ENCODE assay signal across 27 cellular contexts in the genomic region with DNA sequence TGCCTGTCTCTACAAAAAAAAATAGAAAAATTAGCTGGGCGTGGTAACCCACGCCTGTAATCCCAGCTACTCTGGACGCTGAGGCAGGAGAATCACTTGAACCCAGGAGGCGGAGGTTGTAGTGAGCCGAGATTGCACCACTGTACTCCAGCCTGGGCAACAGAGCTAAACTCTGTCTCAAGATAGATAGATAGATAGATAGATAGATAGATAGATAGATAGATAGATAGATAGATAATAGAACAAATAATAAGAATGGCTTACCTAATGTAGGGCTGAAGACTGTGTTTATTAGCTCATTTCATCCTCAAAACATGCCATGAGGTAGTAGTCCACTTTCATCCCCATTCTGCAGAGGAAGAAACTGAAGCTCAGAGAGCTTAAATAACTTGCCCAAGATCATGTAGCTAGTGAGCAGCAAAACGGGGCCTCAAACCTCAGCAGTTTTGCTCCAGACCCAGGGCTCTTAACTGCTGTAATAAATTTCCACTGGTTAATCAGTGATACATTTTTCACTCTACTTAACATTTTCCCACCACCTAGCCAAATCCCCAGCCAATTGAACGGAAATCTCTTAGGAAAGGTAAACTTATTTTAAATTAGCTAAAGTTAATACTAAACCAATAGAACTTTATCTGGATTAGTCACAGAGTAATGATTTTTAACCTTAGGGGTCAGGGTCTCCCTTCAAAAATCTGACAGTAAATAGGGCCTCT.
DNase-seq lines count a peak whose midpoint lies in the region; ATAC-seq lines count a peak whose summit lies in the region.
"Had no signal": no experiment of that assay in that cellular context is flagged by ENCODE, and none has a peak within 500 bp of the region (broad histone marks: within the 10 kb centered on the region; RNA-seq: fewer than 3 reads in every experiment).

No MANE protein-coding gene starts in this region.

- H3K9ac ChIP-seq in mesenchymal stem cell (ENCODE audit: low read length), result no peak overlapping the region

- H3K4ac ChIP-seq in mesenchymal stem cell (ENCODE audit: low read depth in 1 of 2, low read length in 2 of 2), result no peak overlapping the region

- peak; percentile 45 for DNase-seq in HT-29 (ENCODE audit: low spot score)
- peak; percentile 39 for DNase-seq in glomerular visceral epithelial cell (ENCODE audit: extremely low spot score)
- no peak for DNase-seq in mesenchymal stem cell
- no peak for DNase-seq in stimulated activated naive B cell treated with anti-CD40 and anti-IgM and Interleukin-4, amounts not matched to agents 10 μg/mL and 1 μg/mL and 100 μg/mL, for 72 hours
- no peak for DNase-seq in aorta
- no peak for DNase-seq in effector CD4-positive, alpha-beta T cell
- DNase-seq in NCI-H2196 treated with DMSO at 0.1 percent for 48 hours (lab: John Stamatoyannopoulos, UW; ENCODE audit: unreplicated experiment), result no peak
- no peak for DNase-seq in HuH-7.5 (ENCODE audit: low spot score)
- DNase-seq: ACHN; activated CD4-positive, alpha-beta T cell treated with anti-CD3 and anti-CD28 coated beads for 4 hours; activated naive CD4-positive, alpha-beta T cell treated with anti-CD3 and anti-CD28 coated beads, Interleukin-2, amount 50 U/mL, for 16 hours; brain microvascular endothelial cell; cerebellar nuclear complex; hypothalamus; left ventricle myocardium inferior; MV-4-11; naive thymus-derived CD8-positive, alpha-beta T cell; NCI-H1436 treated with DMSO at 0.1 percent for 48 hours; NCI-H748 treated with DMSO at 0.1 percent for 48 hours; ovary; spleen; stimulated activated CD4-positive, alpha-beta T cell treated with anti-CD3 and anti-CD28 coated beads, Interleukin-2, amount 100 ng/mL, for 48 hours; tibial artery had no signal

- H3K27me3 ChIP-seq in mesenchymal stem cell (ENCODE audit: control insufficient read depth in 1 of 2, insufficient read depth in 1 of 2, low read length in 2 of 2) (no peaks in the 10 kb centered on the region), aorta (ENCODE audit: control insufficient read depth in 1 of 2, insufficient read depth in 2 of 2, low read length in 1 of 2) (no peaks in the 10 kb centered on the region)
- H3K27me3 ChIP-seq: brain microvascular endothelial cell, gastroesophageal sphincter, ovary, right atrium auricular region, spleen, tibial artery had no signal

- peak overlapping the region; percentile 62 for H3K27ac Mint-ChIP-seq in stimulated activated naive B cell treated with anti-CD40 and anti-IgM and Interleukin-4, amounts not matched to agents 10 μg/mL and 1 μg/mL and 100 μg/mL, for 72 hours
- H3K27ac Mint-ChIP-seq: activated T-helper 2 cell treated with anti-CD3 and anti-CD28 coated beads, Interferon-gamma antibody, Interleukin-2, Interleukin-4, amounts not matched to agents 10 μg/mL and 5 μg/mL and 100 μg/mL, durations not matched to agents 14 hours and 24 hours and 36 hours; mesothelial cell of epicardium had no signal

- H3K9me3 ChIP-seq in mesenchymal stem cell (ENCODE audit: control insufficient read depth, low read length), result no peaks in the 10 kb centered on the region
- no peaks in the 10 kb centered on the region for H3K9me3 ChIP-seq in aorta (ENCODE audit: control insufficient read depth, low read length)
- H3K9me3 ChIP-seq: gastroesophageal sphincter, left ventricle myocardium inferior, ovary, right atrium auricular region, spleen, tibial artery had no signal

- no peak for ATAC-seq in stimulated activated naive B cell treated with anti-CD40 and anti-IgM and Interleukin-4, amounts not matched to agents 10 μg/mL and 1 μg/mL and 100 μg/mL, for 72 hours (replicated peaks)
- ATAC-seq in aorta (ENCODE audit: low FRiP score), result no peak
- ATAC-seq: gastroesophageal sphincter; naive thymus-derived CD8-positive, alpha-beta T cell had no signal

- no peak overlapping the region for H3K18ac ChIP-seq in mesenchymal stem cell (ENCODE audit: low read depth in 1 of 2, low read length in 2 of 2)

- H2AK5ac ChIP-seq in mesenchymal stem cell (ENCODE audit: low read length, severe bottlenecking), result no peak overlapping the region

- H2BK120ac ChIP-seq in mesenchymal stem cell (ENCODE audit: low read depth, low read length), result no peak overlapping the region

- no peak overlapping the region for H3K23ac ChIP-seq in mesenchymal stem cell (ENCODE audit: low read length in 2 of 2)

- H2AFZ ChIP-seq in mesenchymal stem cell (ENCODE audit: low read depth, low read length), result no peak overlapping the region

- no peak overlapping the region for H4K8ac ChIP-seq in mesenchymal stem cell (ENCODE audit: low read length)

- H2BK5ac ChIP-seq in mesenchymal stem cell (ENCODE audit: low read depth, low read length, poor library complexity, severe bottlenecking), result no peak overlapping the region

- H2BK15ac ChIP-seq in mesenchymal stem cell (ENCODE audit: low read depth, poor library complexity, severe bottlenecking), result no peak overlapping the region

- H3K27me3 Mint-ChIP-seq in stimulated activated naive B cell treated with anti-CD40 and anti-IgM and Interleukin-4, amounts not matched to agents 10 μg/mL and 1 μg/mL and 100 μg/mL, for 72 hours, result no peaks in the 10 kb centered on the region
- H3K27me3 Mint-ChIP-seq: naive thymus-derived CD8-positive, alpha-beta T cell had no signal

- H3K36me3 Mint-ChIP-seq in stimulated activated naive B cell treated with anti-CD40 and anti-IgM and Interleukin-4, amounts not matched to agents 10 μg/mL and 1 μg/mL and 100 μg/mL, for 72 hours, result no peaks in the 10 kb centered on the region
- H3K36me3 Mint-ChIP-seq: mesothelial cell of epicardium; naive thymus-derived CD8-positive, alpha-beta T cell had no signal

- no peaks in the 10 kb centered on the region for H3K9me3 Mint-ChIP-seq in stimulated activated naive B cell treated with anti-CD40 and anti-IgM and Interleukin-4, amounts not matched to agents 10 μg/mL and 1 μg/mL and 100 μg/mL, for 72 hours
- H3K9me3 Mint-ChIP-seq: activated T-helper 2 cell treated with anti-CD3 and anti-CD28 coated beads, Interferon-gamma antibody, Interleukin-2, Interleukin-4, amounts not matched to agents 10 μg/mL and 5 μg/mL and 100 μg/mL, durations not matched to agents 14 hours and 24 hours and 36 hours; mesothelial cell of epicardium; naive thymus-derived CD8-positive, alpha-beta T cell had no signal

- peak overlapping the region; percentile 63 for H3K27ac ChIP-seq in mesenchymal stem cell (ENCODE audit: low read length, poor library complexity, severe bottlenecking)
- no peak overlapping the region for H3K27ac ChIP-seq in aorta (ENCODE audit: low read depth in 1 of 2, low read length in 2 of 2)
- H3K27ac ChIP-seq: brain microvascular endothelial cell, gastroesophageal sphincter, left ventricle myocardium inferior, ovary, right atrium auricular region, spleen, tibial artery had no signal

- no peaks in the 10 kb centered on the region for H3K36me3 ChIP-seq in mesenchymal stem cell (ENCODE audit: control insufficient read depth in 1 of 2, insufficient read depth in 2 of 2, low read depth in 1 of 2, low read length in 2 of 2)
- H3K36me3 ChIP-seq in aorta (ENCODE audit: control insufficient read depth in 1 of 2, insufficient read depth in 2 of 2, low read length in 1 of 2), result no peaks in the 10 kb centered on the region
- H3K36me3 ChIP-seq: brain microvascular endothelial cell, gastroesophageal sphincter, left ventricle myocardium inferior, ovary, right atrium auricular region, spleen, tibial artery had no signal

- WGBS in mesenchymal stem cell, result 80% methylated on average over 5 of the region's 7 CpGs
- 90 to 92% methylated on average over 7 of the region's 7 CpGs for WGBS in aorta, 2 donors

- H3K14ac ChIP-seq in mesenchymal stem cell (ENCODE audit: low read length in 2 of 2), result no peak overlapping the region

- H3K4me2 ChIP-seq in mesenchymal stem cell (ENCODE audit: low read length, poor library complexity, severe bottlenecking), result peak overlapping the region; percentile 16

- H2BK12ac ChIP-seq in mesenchymal stem cell (ENCODE audit: low read length in 2 of 2), result no peak overlapping the region

- no peak overlapping the region for H4K91ac ChIP-seq in mesenchymal stem cell (ENCODE audit: low read length)

- no peak overlapping the region for H3K4me3 Mint-ChIP-seq in stimulated activated naive B cell treated with anti-CD40 and anti-IgM and Interleukin-4, amounts not matched to agents 10 μg/mL and 1 μg/mL and 100 μg/mL, for 72 hours
- H3K4me3 Mint-ChIP-seq: mesothelial cell of epicardium; naive thymus-derived CD8-positive, alpha-beta T cell had no signal

- no peaks in the 10 kb centered on the region for H3K79me1 ChIP-seq in mesenchymal stem cell (replicated peaks; ENCODE audit: low read length, poor library complexity, severe bottlenecking)

- H3K4me1 ChIP-seq in mesenchymal stem cell (ENCODE audit: control insufficient read depth, insufficient read depth, low read depth, low read length), result peaks cover 18% of the 10 kb centered on the region
- H3K4me1 ChIP-seq in aorta (ENCODE audit: control insufficient read depth in 1 of 2, insufficient read depth in 2 of 2, low read length in 2 of 2), result no peaks in the 10 kb centered on the region

- H3K4me1 Mint-ChIP-seq in stimulated activated naive B cell treated with anti-CD40 and anti-IgM and Interleukin-4, amounts not matched to agents 10 μg/mL and 1 μg/mL and 100 μg/mL, for 72 hours, result peaks cover 17 to 38% of the 10 kb centered on the region in 2 donors

- intact Hi-C loops in aorta (cut with DNase I), result no loop called here

- no peak overlapping the region for H3K4me3 ChIP-seq in mesenchymal stem cell (ENCODE audit: insufficient read depth in 1 of 2, low read depth in 1 of 2, low read length in 2 of 2)
- H3K4me3 ChIP-seq in aorta (ENCODE audit: low read length in 2 of 2), result no peak overlapping the region
- H3K4me3 ChIP-seq: gastroesophageal sphincter, left ventricle myocardium inferior, ovary, right atrium auricular region, spleen, tibial artery had no signal

Comparison
In these comparisons a context has a peak if more than half of its experiments do, and no peak if none do; other contexts are left out.
1. DNase-seq: peak in HT-29 (single experiment) and glomerular visceral epithelial cell (single experiment); none in mesenchymal stem cell (single experiment), stimulated activated naive B cell treated with anti-CD40 and anti-IgM and Interleukin-4, amounts not matched to agents 10 μg/mL and 1 μg/mL and 100 μg/mL, for 72 hours (single experiment), aorta (0 of 2), effector CD4-positive, alpha-beta T cell (single experiment), NCI-H2196 treated with DMSO at 0.1 percent for 48 hours (single experiment) and HuH-7.5 (single experiment).